ENCODE assay signal across 14 cellular contexts in genomic region chr2:128269358-128270305, GRCh38. TPM values are rescaled to one million over a fixed set of nuclear protein-coding genes. Genes with fewer than 3 reads are reported as not detected.
DNase-seq lines count a peak whose midpoint lies in the region; ATAC-seq, FAIRE-seq and TF ChIP-seq lines count a peak whose summit lies in the region.
"Had no signal": no experiment of that assay in that cellular context is flagged by ENCODE, and none has a peak within 500 bp of the region (broad histone marks: within the 10 kb centered on the region; RNA-seq: fewer than 3 reads in every experiment).

No MANE protein-coding gene starts in this region.

- no peak overlapping the region for H3K4ac ChIP-seq in IMR-90 (ENCODE audit: low read depth, low read length)
- H3K4ac ChIP-seq in H1 (replicated peaks; ENCODE audit: insufficient read length, low read depth, low read length): peak overlapping the region; percentile 23

- intact Hi-C loops in CD14-positive monocyte (cut with micrococcal nuclease) (no loop called here), IMR-90 (cut with micrococcal nuclease) (no loop called here), posterior cingulate gyrus (cut with DNase I) (no loop called here)

- H3K79me1 ChIP-seq in IMR-90 (ENCODE audit: low read depth in 1 of 2, low read length in 2 of 2): peaks cover 33 to 66% of the 10 kb centered on the region in 2 experiments
- H3K79me1 ChIP-seq in H1 (ENCODE audit: low read depth, low read length): peaks cover 18% of the 10 kb centered on the region

- no peak overlapping the region for H3K27ac Mint-ChIP-seq in CD14-positive monocyte
- H3K27ac Mint-ChIP-seq: activated naive CD4-positive, alpha-beta T cell treated with anti-CD3 and anti-CD28 coated beads for 36 hours had no signal

- H4K91ac ChIP-seq in IMR-90 (ENCODE audit: insufficient read depth, low read depth, low read length): no peak overlapping the region
- no peak overlapping the region for H4K91ac ChIP-seq in H1 (replicated peaks; ENCODE audit: insufficient read length, low read length)

- no peak overlapping the region for H2BK20ac ChIP-seq in IMR-90 (ENCODE audit: low read depth, low read length)
- H2BK20ac ChIP-seq in H1 (ENCODE audit: low read length): no peak overlapping the region

- H2BK120ac ChIP-seq in IMR-90 (ENCODE audit: low read depth, low read length): no peak overlapping the region
- no peak overlapping the region for H2BK120ac ChIP-seq in H1 (replicated peaks; ENCODE audit: low read depth, low read length)

- H3K36me3 ChIP-seq in IMR-90 (ENCODE audit: control insufficient read depth, insufficient read depth, low read length): peaks cover 64% of the 10 kb centered on the region; the same call in 1 of the 2 replicates
- peaks cover 0 to 7% (median 2%) of the 10 kb centered on the region in 4 experiments; a peak in 3 of 8 replicates for H3K36me3 ChIP-seq in H1 (ENCODE audit: control insufficient read depth in 2 of 4, insufficient read depth in 4 of 4, low read length in 3 of 4)
- H3K36me3 ChIP-seq: HAP-1 had no signal

- no peak overlapping the region for H3K4me2 ChIP-seq in IMR-90 (ENCODE audit: low read depth, low read length)
- H3K4me2 ChIP-seq in H1 (ENCODE audit: insufficient read depth in 1 of 2, low read depth in 2 of 2, low read length in 2 of 2): no peak overlapping the region

- H3K27me3 Mint-ChIP-seq in CD14-positive monocyte (ENCODE audit: low read depth in 3 of 3): peaks cover 0 to 2% (median 0%) of the 10 kb centered on the region in 3 donors

- in situ Hi-C loops in IMR-90 (cut with MboI; ENCODE audit: low sequenced_read_pairs): no loop called here

- H3K4me3 ChIP-seq in IMR-90 (ENCODE audit: insufficient read depth, low read depth, low read length) (no peak overlapping the region), H1 (ENCODE audit: extremely low read depth in 1 of 4, insufficient read depth in 2 of 4, low read depth in 3 of 4, low read length in 4 of 4) (no peak overlapping the region)
- H3K4me3 ChIP-seq: esophagus muscularis mucosa, HAP-1 had no signal

- H3K4me1 Mint-ChIP-seq in CD14-positive monocyte: no peaks in the 10 kb centered on the region

- no peak overlapping the region for H4K8ac ChIP-seq in IMR-90 (ENCODE audit: low read depth in 2 of 2, low read length in 2 of 2)
- H4K8ac ChIP-seq in H1 (ENCODE audit: extremely low read depth, insufficient read depth, low read length): peak overlapping the region; percentile 68; the same call in 1 of the 2 replicates

- POLR2A ChIA-PET in IMR-90 (lab: Charles Lee; ENCODE audit: unreplicated experiment) (no interaction called here), H1 (lab: Charles Lee; ENCODE audit: partially characterized antibody) (interaction anchor here (1.3 to 1.8 kb wide), 2 partner anchors 11 to 14 kb away, joined by 3 read pairs; no protein-coding TSS in a partner anchor)

- WGBS in IMR-90 (ENCODE audit: extremely low coverage in 2 of 2, insufficient read length in 1 of 2), 2 experiments: 45% methylated on average over 4 of the region's 29 CpGs; no CpG with 5 or more reads in 1 of the 2 experiments
- 94% methylated on average over 23 of the region's 29 CpGs; no CpG with 5 or more reads in 1 of the 2 experiments for WGBS in H1 (ENCODE audit: extremely low coverage in 1 of 2, insufficient coverage in 1 of 2, insufficient read length in 1 of 2, insufficient replicate concordance in 2 of 2, low coverage in 1 of 2, low lambda C conversion rate in 2 of 2, missing lambda C conversion rate in 1 of 2), 2 experiments

- dilution Hi-C loops in IMR-90 (cut with HindIII; ENCODE audit: low sequenced_read_pairs, unreplicated experiment): no loop called here

- H3K14ac ChIP-seq in IMR-90 (replicated peaks; ENCODE audit: low read depth, low read length): no peak overlapping the region
- no peak overlapping the region for H3K14ac ChIP-seq in H1 (ENCODE audit: insufficient read length)

- peak overlapping the region; percentile 26; the same call in 1 of the 2 replicates for H3K27ac ChIP-seq in IMR-90 (ENCODE audit: insufficient read depth, low read length)
- H3K27ac ChIP-seq in H1 (ENCODE audit: low read depth, low read length): no peak overlapping the region
- H3K27ac ChIP-seq: esophagus muscularis mucosa had no signal

- H3K9me3 Mint-ChIP-seq in CD14-positive monocyte: peaks cover 2 to 9% (median 7%) of the 10 kb centered on the region in 7 donors

- H2BK5ac ChIP-seq in IMR-90 (ENCODE audit: low read depth, low read length, poor library complexity, severe bottlenecking) (no peak overlapping the region), H1 (ENCODE audit: low read depth, low read length) (no peak overlapping the region; the same call in 1 of the 2 replicates)

- DNase-seq in CD14-positive monocyte (ENCODE audit: low spot score) (peak; percentile 42), IMR-90 (no peak), H1 (ENCODE audit: low read depth in 1 of 2, low spot score in 2 of 2) (no peak), posterior cingulate gyrus (peak in 9 of 10 donors; percentile 8 to 90 (median 67)), NCI-H2196 (lab: John Stamatoyannopoulos, UW; ENCODE audit: unreplicated experiment) (no peak), DMS153 treated with DMSO at 0.1 percent for 48 hours (lab: John Stamatoyannopoulos, UW; ENCODE audit: unreplicated experiment) (no peak)
- DNase-seq in activated naive CD4-positive, alpha-beta T cell treated with anti-CD3 and anti-CD28 coated beads, Interleukin-2, amount 50 U/mL, for 16 hours: no peak
- DNase-seq: activated naive CD4-positive, alpha-beta T cell treated with anti-CD3 and anti-CD28 coated beads for 36 hours; AML-193; DMS153; glutamatergic neuron; stimulated activated CD4-positive, alpha-beta T cell treated with anti-CD3 and anti-CD28 coated beads, Interleukin-2, amount 100 ng/mL, for 24 hours had no signal

- no peak for TF ChIP-seq EP300 in H1 (IDR thresholded peaks at IDR 0.05; ENCODE audit: borderline replicate concordance in 1 of 2, low read depth in 2 of 2, low read length in 2 of 2)

- peaks cover 13 to 25% of the 10 kb centered on the region in 2 donors for H3K36me3 Mint-ChIP-seq in CD14-positive monocyte

- no peak overlapping the region for H2BK15ac ChIP-seq in IMR-90 (ENCODE audit: low read depth, low read length)
- H2BK15ac ChIP-seq in H1 (ENCODE audit: low read length): no peak overlapping the region

- H3K4me1 ChIP-seq in IMR-90 (ENCODE audit: control insufficient read depth, insufficient read depth, low read length) (peaks cover 5% of the 10 kb centered on the region; the same call in 1 of the 2 replicates), H1 (replicated peaks in 1 of 4; ENCODE audit: control insufficient read depth in 3 of 4, insufficient read depth in 4 of 4, low read length in 3 of 4) (no peaks in the 10 kb centered on the region; a peak in 1 of 7 replicates)
- H3K4me1 ChIP-seq: HAP-1 had no signal

- no peak overlapping the region for H2AK5ac ChIP-seq in IMR-90 (ENCODE audit: low read depth, low read length)
- H2AK5ac ChIP-seq in H1 (ENCODE audit: low read depth, low read length): no peak overlapping the region

- peaks cover 2% of the 10 kb centered on the region; the same call in 1 of the 2 replicates for H3K9me3 ChIP-seq in IMR-90 (ENCODE audit: control insufficient read depth, insufficient read depth, low read length)
- no peaks in the 10 kb centered on the region for H3K9me3 ChIP-seq in H1 (ENCODE audit: insufficient read depth in 2 of 2, low read depth in 1 of 2, low read length in 1 of 2)
- H3K9me3 ChIP-seq: HAP-1 had no signal

- H3K18ac ChIP-seq in IMR-90 (ENCODE audit: low read depth, low read length) (no peak overlapping the region), H1 (ENCODE audit: extremely low read depth, low read length) (no peak overlapping the region)

- H3K9ac ChIP-seq in IMR-90 (ENCODE audit: low read depth, low read length) (no peak overlapping the region), H1 (replicated peaks in 1 of 4; ENCODE audit: extremely low read depth in 1 of 4, low read depth in 3 of 4, low read length in 3 of 4) (no peak overlapping the region)

- no peak overlapping the region for H4K5ac ChIP-seq in IMR-90 (ENCODE audit: low read depth, low read length)
- no peak overlapping the region for H4K5ac ChIP-seq in H1 (ENCODE audit: insufficient read length, low read depth, low read length)

- ATAC-seq in IMR-90 (ENCODE audit: low read depth): no peak; the same call in none of the 2 replicates

- no peak overlapping the region for H3K4me3 Mint-ChIP-seq in CD14-positive monocyte
- H3K4me3 Mint-ChIP-seq: activated naive CD4-positive, alpha-beta T cell treated with anti-CD3 and anti-CD28 coated beads for 36 hours had no signal

- peak overlapping the region; percentile 36 for H2AFZ ChIP-seq in IMR-90 (replicated peaks; ENCODE audit: low read length, poor library complexity)
- no peak overlapping the region for H2AFZ ChIP-seq in H1 (ENCODE audit: low read length)

- CTCF ChIA-PET in IMR-90 (lab: Yijun Ruan, JAX) (no interaction called here), H1 (lab: Charles Lee; ENCODE audit: partially characterized antibody) (interaction anchor here (0.6 to 2.7 kb wide), 4 partner anchors 14 to 208 kb away, joined by 3 to 16 read pairs (median 4); no protein-coding TSS in a partner anchor)

- FAIRE-seq in H1 (lab: Jason Lieb, UNC): no peak

- no peak overlapping the region for H2AK9ac ChIP-seq in IMR-90 (replicated peaks; ENCODE audit: low read depth, low read length, poor library complexity)

- H3K56ac ChIP-seq in IMR-90 (ENCODE audit: extremely low read depth, insufficient read depth, low read length) (no peak overlapping the region), H1 (replicated peaks; ENCODE audit: insufficient read length, low read depth, low read length) (no peak overlapping the region)

- H3K79me2 ChIP-seq in H1 (ENCODE audit: control insufficient read depth in 1 of 2, insufficient read depth in 2 of 2, low read length in 2 of 2): peaks cover 0 to 38% of the 10 kb centered on the region in 2 experiments; a peak in 2 of 4 replicates

- H3K9me1 ChIP-seq in IMR-90 (ENCODE audit: insufficient read depth, low read length): peaks cover 23% of the 10 kb centered on the region

- TF ChIP-seq RAD21 in IMR-90 (IDR thresholded peaks at IDR 0.05; ENCODE audit: low read length) (no peak), H1 (IDR thresholded peaks at IDR 0.05 in 1 of 2, conservative IDR thresholded peaks at IDR 0.05 in 1 of 2; ENCODE audit: low read depth in 2 of 2, low read length in 2 of 2) (no peak)

- H3K27me3 ChIP-seq in IMR-90 (ENCODE audit: control insufficient read depth, insufficient read depth, low read length) (no peaks in the 10 kb centered on the region), H1 (replicated peaks in 1 of 4; ENCODE audit: control insufficient read depth in 3 of 4, extremely low read depth in 1 of 4, insufficient read depth in 3 of 4, low read length in 3 of 4) (peaks cover 0 to 3% (median under 1%) of the 10 kb centered on the region in 4 experiments; a peak in 1 of 7 replicates)
- H3K27me3 ChIP-seq: esophagus muscularis mucosa had no signal

- no peak overlapping the region for H2BK12ac ChIP-seq in H1 (ENCODE audit: low read depth, low read length)

- no peak for TF ChIP-seq POLR2A in IMR-90 (IDR thresholded peaks at IDR 0.05; ENCODE audit: low read depth, low read length)
- no peak for TF ChIP-seq POLR2A in H1 (IDR thresholded peaks at IDR 0.05; ENCODE audit: control extremely low read depth in 1 of 2, low read depth in 2 of 2, low read length in 2 of 2)

- H3K23ac ChIP-seq in IMR-90 (ENCODE audit: low read depth, low read length): no peak overlapping the region
- no peak overlapping the region for H3K23ac ChIP-seq in H1 (ENCODE audit: insufficient read length)

- no peaks in the 10 kb centered on the region for H3K23me2 ChIP-seq in H1 (ENCODE audit: low read depth, low read length)

- TF ChIP-seq CTCF in CD14-positive monocyte (IDR thresholded peaks at IDR 0.05) (no peak), IMR-90 (conservative IDR thresholded peaks at IDR 0.05; ENCODE audit: low read depth, low read length) (no peak), H1 (IDR thresholded peaks at IDR 0.05; ENCODE audit: control extremely low read depth in 1 of 3, insufficient read depth in 1 of 3, low read depth in 1 of 3, low read length in 3 of 3) (no peak)

- no TSS peak for BruUV-seq in IMR-90 (replicated peaks; lab: Mats Ljungman, UMichigan)

- H4K20me1 ChIP-seq in IMR-90 (ENCODE audit: insufficient read depth, low read length): peaks cover 67% of the 10 kb centered on the region
- H4K20me1 ChIP-seq in H1 (replicated peaks in 1 of 2; ENCODE audit: control insufficient read depth in 1 of 2, insufficient read depth in 2 of 2, low read length in 2 of 2): peaks cover 11 to 35% of the 10 kb centered on the region in 2 experiments

RNA-seq across cellular contexts. Expression of gene HS6ST1, which starts 49.0 kb away (rescaled TPM):
- 1 to 10 TPM; 2.9 to 4.0 TPM for polyA plus RNA-seq in CD14-positive monocyte
- total RNA-seq in IMR-90 (2012; rRNA removed): 29.7 and 29.9 TPM in 2 replicates
- 36.9 and 39.7 TPM in 2 replicates for polyA plus RNA-seq in IMR-90 (2012; rRNA removed)
- 22.1 and 48.3 TPM in 2 replicates for polyA plus RNA-seq in IMR-90 (2012; cell fraction: cytosol; rRNA removed)
- 21.0 and 34.4 TPM in 2 replicates for polyA plus RNA-seq in IMR-90 (2012; cell fraction: nucleus; rRNA removed; ENCODE audit: low replicate concordance)
- 72.8 and 74.6 TPM in 2 replicates for total RNA-seq in H1 (2021; fragmentation: NEBNext Ultra II Directional; extraction: Animal tissue kit (Norgen Biotek cat#: 25700))
- polyA plus RNA-seq in H1 (2011; rRNA removed): 37.4 and 61.3 TPM in 2 replicates
- 37.9 TPM for polyA plus RNA-seq in H1 (2011; cell fraction: cytosol; rRNA removed)
- 51.0 TPM for polyA plus RNA-seq in H1 (2011; cell fraction: nucleus; rRNA removed)
- polyA plus RNA-seq in H1 (2012, experiment 1 of 2): 44.2 to 60.1 TPM (median 56.3 TPM) in 4 replicates
- 57.3 TPM for polyA plus RNA-seq in H1 (2012, experiment 2 of 2)
- polyA plus RNA-seq in H1 (2013, experiment 1 of 2): 41.0 TPM
- 45.1 TPM for polyA plus RNA-seq in H1 (2013, experiment 2 of 2)
- 26.9 and 34.9 TPM in 2 replicates for polyA minus RNA-seq in H1 (2011; rRNA and poly(A)+ RNA removed)
- polyA minus RNA-seq in H1 (2011; cell fraction: cytosol; rRNA and poly(A)+ RNA removed): 49.1 TPM
- polyA minus RNA-seq in H1 (2011; cell fraction: nucleus; rRNA and poly(A)+ RNA removed): 74.6 TPM

Comparison
In these comparisons a context has a peak if more than half of its experiments do, and no peak if none do; other contexts are left out.
1. DNase-seq: peak in CD14-positive monocyte (single experiment) and posterior cingulate gyrus (9 of 10); none in IMR-90 (single experiment), H1 (0 of 2), activated naive CD4-positive, alpha-beta T cell treated with anti-CD3 and anti-CD28 coated beads, Interleukin-2, amount 50 U/mL, for 16 hours (single experiment), NCI-H2196 (single experiment) and DMS153 treated with DMSO at 0.1 percent for 48 hours (single experiment).